8 cellular contexts compared by ENCODE assay signal in genomic region chr1:1273535-1274298, GRCh38. TPM values are rescaled to one million over a fixed set of nuclear protein-coding genes. Genes with fewer than 3 reads are reported as not detected.
DNase-seq lines count a peak whose midpoint lies in the region; ATAC-seq and TF ChIP-seq lines count a peak whose summit lies in the region.

UBE2J2 (minus strand) TSS chr1:1273854; CDS start chr1:1267992, 5,862 bp downstream.

- no peaks in the 10 kb centered on the region for H3K9me3 ChIP-seq in Karpas-422 (ENCODE audit: low read length)

- H3K4me3 ChIP-seq in Karpas-422 (ENCODE audit: low read length) (peak within 1 kb of the TSS; percentile 98), fibroblast of pulmonary artery (replicated peaks; ENCODE audit: low read depth, low read length) (peak within 1 kb of the TSS; percentile 84)

- peak within 1 kb of the TSS; percentile 99 for H3K9ac ChIP-seq in Karpas-422 (ENCODE audit: low read length)

- DNase-seq in DMS 273 treated with DMSO at 0.1 percent for 48 hours (lab: John Stamatoyannopoulos, UW) = peak; percentile 67
- peak; percentile 96 for DNase-seq in Karpas-422
- DNase-seq in activated T-helper 9 cell treated with anti-CD3 and anti-CD28 coated beads, Interleukin-2, amount 50 U/mL, for 16 hours (ENCODE audit: low read depth) = peak; percentile 91
- peak; percentile 94 for DNase-seq in fibroblast of pulmonary artery (ENCODE audit: low read depth)
- peak; percentile 95 for DNase-seq in stimulated activated naive CD8-positive, alpha-beta T cell treated with anti-CD3 and anti-CD28 coated beads, Interleukin-15, Interleukin-2, amounts not matched to agents 100 U/mL and 50 U/mL, for 24 hours

- H3K27me3 ChIP-seq in Karpas-422 (ENCODE audit: low read length) = no peaks in the 10 kb centered on the region

- H3K27ac ChIP-seq in Karpas-422 (ENCODE audit: low read length) = peak within 1 kb of the TSS; percentile 29; the same call in 1 of the 2 replicates

- peak; percentile 95 for TF ChIP-seq POLR2A in Raji (IDR thresholded peaks at IDR 0.05; ENCODE audit: insufficient read depth, low read depth, low read length)

- H4K20me1 ChIP-seq in Karpas-422 (ENCODE audit: insufficient read depth, low read depth, low read length) = peaks cover 35% of the 10 kb centered on the region; the same call in 1 of the 2 replicates

- H3K9me3 Mint-ChIP-seq in nephron = no peaks in the 10 kb centered on the region

- H3K4me1 Mint-ChIP-seq in nephron = peaks cover 32% of the 10 kb centered on the region

- H3K27me3 Mint-ChIP-seq in nephron (ENCODE audit: low read depth) = no peaks in the 10 kb centered on the region

- H3K36me3 ChIP-seq in Karpas-422 (ENCODE audit: insufficient read depth, low read length) = no peaks in the 10 kb centered on the region

- H3K36me3 Mint-ChIP-seq in nephron (ENCODE audit: low read depth) = peaks cover 9% of the 10 kb centered on the region

- H3K4me2 ChIP-seq in Karpas-422 (ENCODE audit: low read depth, low read length, poor library complexity, severe bottlenecking) = peak within 1 kb of the TSS; percentile 99

- H3K27ac Mint-ChIP-seq in nephron = peak within 1 kb of the TSS; percentile 40 to 80 (median 61)

- TF ChIP-seq CTCF in fibroblast of pulmonary artery (IDR thresholded peaks at IDR 0.05; ENCODE audit: low read length, missing control alignments) (no peak), nephron (IDR thresholded peaks at IDR 0.05; ENCODE audit: unreplicated experiment in 3 of 3) (no peak)

- H3K4me1 ChIP-seq in Karpas-422 (ENCODE audit: low read length) = peaks cover 34% of the 10 kb centered on the region

- peak within 1 kb of the TSS; percentile 86 to 92 (median 89) for H3K4me3 Mint-ChIP-seq in nephron

- no peaks in the 10 kb centered on the region for H3K9me2 ChIP-seq in Karpas-422 (replicated peaks; ENCODE audit: insufficient read depth, low read length)

- peaks cover 45% of the 10 kb centered on the region for H3K79me2 ChIP-seq in Karpas-422 (ENCODE audit: low read length)

- peak within 1 kb of the TSS; percentile 95 for H2AFZ ChIP-seq in Karpas-422 (ENCODE audit: low read length)

- peak; percentile 64 for ATAC-seq in GM21717 (IDR thresholded peaks at IDR 0.05; ENCODE audit: unreplicated experiment)
- ATAC-seq in stimulated activated naive CD8-positive, alpha-beta T cell treated with anti-CD3 and anti-CD28 coated beads, Interleukin-15, Interleukin-2, amounts not matched to agents 100 U/mL and 50 U/mL, for 24 hours = peak; percentile 93

RNA-seq across cellular contexts. Expression of gene UBE2J2, which starts in this region (rescaled TPM):
- 46.1 and 59.3 TPM in 2 replicates for total RNA-seq in Karpas-422 (2014; rRNA removed; shearing (Covaris generic); ENCODE audit: low replicate concordance)

Comparison
In these comparisons a context has a peak if more than half of its experiments do, and no peak if none do; other contexts are left out.
1. Peak in every context shown above with its lines: DNase-seq, ATAC-seq, H3K4me3 ChIP-seq and H3K27ac ChIP-seq.